ENCODE assay signal across 1 cellular context in genomic region chr6:31624070-31624469, GRCh38.
TF ChIP-seq lines count a peak whose summit lies in the region.

No MANE protein-coding gene starts in this region.

TF ChIP-seq in H1, 55 proteins besides CTCF, POLR2A, EP300 and RAD21:
- no peak for TF ChIP-seq TAF7 (optimal IDR thresholded peaks at IDR 0.05; ENCODE audit: borderline replicate concordance, low read depth, low read length)
- no peak for TF ChIP-seq KDM1A (IDR thresholded peaks at IDR 0.05; ENCODE audit: borderline replicate concordance, low read length)
- TF ChIP-seq RFX5 (IDR thresholded peaks at IDR 0.05; ENCODE audit: borderline replicate concordance, low read depth, low read length) = no peak
- TF ChIP-seq GTF2F1 (IDR thresholded peaks at IDR 0.05; ENCODE audit: borderline replicate concordance, low read depth, low read length) = no peak
- TF ChIP-seq SP2 (IDR thresholded peaks at IDR 0.05; ENCODE audit: low read length) = no peak
- TF ChIP-seq NRF1 (IDR thresholded peaks at IDR 0.05; ENCODE audit: low read depth, low read length) = no peak
- TF ChIP-seq RNF2 (IDR thresholded peaks at IDR 0.05; ENCODE audit: borderline replicate concordance, low read depth, low read length, missing control alignments, poor library complexity, severe bottlenecking) = no peak
- no peak for TF ChIP-seq CREB1 (IDR thresholded peaks at IDR 0.05)
- no peak for TF ChIP-seq SRF (IDR thresholded peaks at IDR 0.05; ENCODE audit: low read depth, low read length)
- TF ChIP-seq JUN (IDR thresholded peaks at IDR 0.05; ENCODE audit: low read depth, low read length) = no peak
- no peak for TF ChIP-seq CHD7 (IDR thresholded peaks at IDR 0.05; ENCODE audit: insufficient replicate concordance, low read length)
- no peak for TF ChIP-seq BRCA1 (IDR thresholded peaks at IDR 0.05; ENCODE audit: low read depth, low read length)
- TF ChIP-seq CEBPB (IDR thresholded peaks at IDR 0.05; ENCODE audit: low read depth, low read length) = no peak
- no peak for TF ChIP-seq BCL11A (IDR thresholded peaks at IDR 0.05; ENCODE audit: low read depth in 2 of 2, low read length in 2 of 2)
- TF ChIP-seq RXRA (IDR thresholded peaks at IDR 0.05; ENCODE audit: insufficient read depth, low read depth, low read length) = no peak
